ENCODE assay signal across 10 cellular contexts in genomic region chr22:30575011-30575671, GRCh38. TPM values are rescaled to one million over a fixed set of nuclear protein-coding genes. Genes with fewer than 3 reads are reported as not detected.
DNase-seq lines count a peak whose midpoint lies in the region; ATAC-seq and TF ChIP-seq lines count a peak whose summit lies in the region.
"Had no signal": no experiment of that assay in that cellular context is flagged by ENCODE, and none has a peak within 500 bp of the region (broad histone marks: within the 10 kb centered on the region; RNA-seq: fewer than 3 reads in every experiment).

No MANE protein-coding gene starts in this region.

- TF ChIP-seq POLR2A in vagina (IDR thresholded peaks at IDR 0.05): no peak

- H3K27ac Mint-ChIP-seq in activated CD8-positive, alpha-beta T cell treated with anti-CD3 and anti-CD28 coated beads for 36 hours: no peak overlapping the region
- H3K27ac Mint-ChIP-seq in activated CD8-positive, alpha-beta T cell treated with anti-CD3 and anti-CD28 coated beads, Interleukin-2, amount 10 ng/mL, durations not matched to agents 7 days and 5 days: no peak overlapping the region
- H3K27ac Mint-ChIP-seq in endodermal cell: no peak overlapping the region
- no peak overlapping the region for H3K27ac Mint-ChIP-seq in CD8-positive, alpha-beta memory T cell
- H3K27ac Mint-ChIP-seq: CD4-positive, alpha-beta memory T cell had no signal

- H3K36me3 ChIP-seq in endodermal cell (ENCODE audit: control insufficient read depth, insufficient read depth, low read length): peaks cover 37% of the 10 kb centered on the region
- peaks cover 7 to 44% of the 10 kb centered on the region in 2 donors for H3K36me3 ChIP-seq in vagina
- H3K36me3 ChIP-seq in CD8-positive, alpha-beta memory T cell (ENCODE audit: insufficient read depth, low read length): peaks cover 20% of the 10 kb centered on the region

- no peaks in the 10 kb centered on the region for H3K9me3 Mint-ChIP-seq in activated CD8-positive, alpha-beta T cell treated with anti-CD3 and anti-CD28 coated beads for 36 hours
- H3K9me3 Mint-ChIP-seq in activated CD8-positive, alpha-beta T cell treated with anti-CD3 and anti-CD28 coated beads, Interleukin-2, amount 10 ng/mL, durations not matched to agents 7 days and 5 days (ENCODE audit: insufficient read depth): no peaks in the 10 kb centered on the region
- H3K9me3 Mint-ChIP-seq in endodermal cell: no peaks in the 10 kb centered on the region
- no peaks in the 10 kb centered on the region for H3K9me3 Mint-ChIP-seq in CD8-positive, alpha-beta memory T cell
- H3K9me3 Mint-ChIP-seq: CD4-positive, alpha-beta memory T cell had no signal

- intact Hi-C loops in activated CD8-positive, alpha-beta T cell treated with anti-CD3 and anti-CD28 coated beads for 36 hours (cut with micrococcal nuclease): no loop called here
- intact Hi-C loops in vagina (cut with DNase I): no loop called here

- CTCF ChIA-PET in activated CD8-positive, alpha-beta T cell treated with anti-CD3 and anti-CD28 coated beads for 36 hours (lab: Charles Lee): no interaction called here
- CTCF ChIA-PET in activated CD8-positive, alpha-beta T cell treated with anti-CD3 and anti-CD28 coated beads, Interleukin-2, amount 10 ng/mL, durations not matched to agents 7 days and 5 days (lab: Charles Lee): no interaction called here
- CTCF ChIA-PET in CD8-positive, alpha-beta memory T cell (lab: Charles Lee): no interaction called here

- POLR2A ChIA-PET in activated CD8-positive, alpha-beta T cell treated with anti-CD3 and anti-CD28 coated beads for 36 hours (lab: Charles Lee): interaction anchor here (0.9 kb wide), 1 partner anchor 12 kb away, joined by 3 read pairs; no protein-coding TSS in a partner anchor
- POLR2A ChIA-PET in activated CD8-positive, alpha-beta T cell treated with anti-CD3 and anti-CD28 coated beads, Interleukin-2, amount 10 ng/mL, durations not matched to agents 7 days and 5 days (lab: Charles Lee): no interaction called here
- POLR2A ChIA-PET in CD8-positive, alpha-beta memory T cell (lab: Charles Lee): no interaction called here

- peaks cover 6% of the 10 kb centered on the region for H3K4me1 Mint-ChIP-seq in activated CD8-positive, alpha-beta T cell treated with anti-CD3 and anti-CD28 coated beads for 36 hours (ENCODE audit: low read depth)
- H3K4me1 Mint-ChIP-seq in activated CD8-positive, alpha-beta T cell treated with anti-CD3 and anti-CD28 coated beads, Interleukin-2, amount 10 ng/mL, durations not matched to agents 7 days and 5 days (ENCODE audit: low read depth): peaks cover 3% of the 10 kb centered on the region
- peaks cover 17% of the 10 kb centered on the region for H3K4me1 Mint-ChIP-seq in endodermal cell
- H3K4me1 Mint-ChIP-seq in CD8-positive, alpha-beta memory T cell: peaks cover 0 to 20% (median 3%) of the 10 kb centered on the region in 3 donors

- H3K9me3 ChIP-seq in endodermal cell (ENCODE audit: control insufficient read depth, low read length): no peaks in the 10 kb centered on the region
- no peaks in the 10 kb centered on the region for H3K9me3 ChIP-seq in vagina
- H3K9me3 ChIP-seq in CD8-positive, alpha-beta memory T cell (ENCODE audit: low read length): no peaks in the 10 kb centered on the region

- DNase-seq in activated CD8-positive, alpha-beta T cell treated with anti-CD3 and anti-CD28 coated beads for 36 hours: no peak
- no peak for DNase-seq in activated CD8-positive, alpha-beta T cell treated with anti-CD3 and anti-CD28 coated beads, Interleukin-2, amount 10 ng/mL, durations not matched to agents 7 days and 5 days
- peak; percentile 75 for DNase-seq in endodermal cell
- DNase-seq in midbrain (lab: John Stamatoyannopoulos, UW): peak; percentile 66
- DNase-seq in vagina (ENCODE audit: extremely low spot score in 2 of 2): no peak
- DNase-seq in activated naive CD4-positive, alpha-beta T cell treated with Interleukin-2 at 50 U/mL for 16 hours: no peak
- DNase-seq in CD8-positive, alpha-beta memory T cell: no peak
- DNase-seq: CD4-positive, alpha-beta memory T cell; stimulated activated CD4-positive, alpha-beta T cell treated with anti-CD3 and anti-CD28 coated beads, Interleukin-2, amount 100 ng/mL, for 24 hours had no signal

- H3K4me3 ChIP-seq in endodermal cell (ENCODE audit: low read length) (peak overlapping the region; percentile 66), vagina (peak overlapping the region; percentile 7 to 36)
- H3K4me3 ChIP-seq in CD8-positive, alpha-beta memory T cell (ENCODE audit: low read length): no peak overlapping the region

- ATAC-seq in activated CD8-positive, alpha-beta T cell treated with anti-CD3 and anti-CD28 coated beads for 36 hours: peak; percentile 40
- ATAC-seq in activated CD8-positive, alpha-beta T cell treated with anti-CD3 and anti-CD28 coated beads, Interleukin-2, amount 10 ng/mL, durations not matched to agents 7 days and 5 days: no peak
- ATAC-seq in HG02798 (IDR thresholded peaks at IDR 0.05; ENCODE audit: poor library complexity, unreplicated experiment): no peak

- H3K9ac ChIP-seq in endodermal cell (ENCODE audit: extremely low read depth, low read length, poor library complexity, severe bottlenecking): no peak overlapping the region

- H3K4me1 ChIP-seq in endodermal cell (ENCODE audit: control insufficient read depth, insufficient read depth, low read length): no peaks in the 10 kb centered on the region
- H3K4me1 ChIP-seq in vagina: peaks cover 16% of the 10 kb centered on the region
- no peaks in the 10 kb centered on the region for H3K4me1 ChIP-seq in CD8-positive, alpha-beta memory T cell (ENCODE audit: insufficient read depth, low read length)

- H3K27me3 ChIP-seq in endodermal cell (ENCODE audit: control insufficient read depth, insufficient read depth, low read length, poor library complexity, severe bottlenecking) (no peaks in the 10 kb centered on the region), vagina (no peaks in the 10 kb centered on the region)
- H3K27me3 ChIP-seq in CD8-positive, alpha-beta memory T cell (ENCODE audit: insufficient read depth, low read length, poor library complexity, severe bottlenecking): no peaks in the 10 kb centered on the region

- H3K27ac ChIP-seq in endodermal cell (ENCODE audit: low read depth, low read length) (no peak overlapping the region), vagina (no peak overlapping the region)
- H3K27ac ChIP-seq in CD8-positive, alpha-beta memory T cell (ENCODE audit: low read depth, low read length): no peak overlapping the region

- H3K27me3 Mint-ChIP-seq in activated CD8-positive, alpha-beta T cell treated with anti-CD3 and anti-CD28 coated beads for 36 hours: no peaks in the 10 kb centered on the region
- peaks cover 6% of the 10 kb centered on the region for H3K27me3 Mint-ChIP-seq in activated CD8-positive, alpha-beta T cell treated with anti-CD3 and anti-CD28 coated beads, Interleukin-2, amount 10 ng/mL, durations not matched to agents 7 days and 5 days (ENCODE audit: low read depth)
- peaks cover 2% of the 10 kb centered on the region for H3K27me3 Mint-ChIP-seq in endodermal cell (ENCODE audit: insufficient read depth)
- H3K27me3 Mint-ChIP-seq in CD8-positive, alpha-beta memory T cell: peaks cover 0 to 3% of the 10 kb centered on the region in 2 donors

- H3K36me3 Mint-ChIP-seq in activated CD8-positive, alpha-beta T cell treated with anti-CD3 and anti-CD28 coated beads for 36 hours (ENCODE audit: low read depth): peaks cover 36% of the 10 kb centered on the region
- peaks cover 37% of the 10 kb centered on the region for H3K36me3 Mint-ChIP-seq in activated CD8-positive, alpha-beta T cell treated with anti-CD3 and anti-CD28 coated beads, Interleukin-2, amount 10 ng/mL, durations not matched to agents 7 days and 5 days (ENCODE audit: low read depth)
- peaks cover 40% of the 10 kb centered on the region for H3K36me3 Mint-ChIP-seq in endodermal cell (ENCODE audit: low read depth)
- peaks cover 10 to 48% (median 21%) of the 10 kb centered on the region in 3 donors for H3K36me3 Mint-ChIP-seq in CD8-positive, alpha-beta memory T cell

- 82 to 84% methylated on average over 10 to 12 of the region's 12 CpGs for WGBS in endodermal cell (ENCODE audit: insufficient coverage in 1 of 2, insufficient read length in 1 of 2), 2 experiments

- no peak overlapping the region for H3K4me3 Mint-ChIP-seq in activated CD8-positive, alpha-beta T cell treated with anti-CD3 and anti-CD28 coated beads for 36 hours
- H3K4me3 Mint-ChIP-seq in activated CD8-positive, alpha-beta T cell treated with anti-CD3 and anti-CD28 coated beads, Interleukin-2, amount 10 ng/mL, durations not matched to agents 7 days and 5 days: no peak overlapping the region
- peak overlapping the region; percentile 62 for H3K4me3 Mint-ChIP-seq in endodermal cell
- H3K4me3 Mint-ChIP-seq in CD8-positive, alpha-beta memory T cell: no peak overlapping the region

- no peak for TF ChIP-seq CTCF in activated CD8-positive, alpha-beta T cell treated with anti-CD3 and anti-CD28 coated beads for 36 hours (IDR thresholded peaks at IDR 0.05)
- TF ChIP-seq CTCF in endodermal cell (conservative IDR thresholded peaks at IDR 0.05): peak; percentile 68
- TF ChIP-seq CTCF in vagina (IDR thresholded peaks at IDR 0.05): no peak

RNA-seq across cellular contexts. Expression of gene GAL3ST1, which starts 0.7 kb away (rescaled TPM):
- not detected for total RNA-seq in activated CD8-positive, alpha-beta T cell treated with anti-CD3 and anti-CD28 coated beads for 36 hours
- not detected for total RNA-seq in activated CD8-positive, alpha-beta T cell treated with anti-CD3 and anti-CD28 coated beads, Interleukin-2, amount 10 ng/mL, durations not matched to agents 7 days and 5 days
- total RNA-seq in endodermal cell (10 to 100 TPM; 26.4 to 28.3 TPM), vagina (not detected)
- polyA plus RNA-seq in endodermal cell (2013, experiment 1 of 2): 9.8 TPM
- polyA plus RNA-seq in endodermal cell (2013, experiment 2 of 2): 10.4 TPM
- total RNA-seq in CD8-positive, alpha-beta memory T cell: under 1 TPM; 0.13 to 0.31 TPM
- 0.13 TPM for polyA plus RNA-seq in CD8-positive, alpha-beta memory T cell

RNA-seq across cellular contexts. Expression of gene PES1, which starts 16.6 kb away (rescaled TPM):
- 100 to 1,000 TPM; 123 to 131 TPM for total RNA-seq in activated CD8-positive, alpha-beta T cell treated with anti-CD3 and anti-CD28 coated beads for 36 hours
- total RNA-seq in activated CD8-positive, alpha-beta T cell treated with anti-CD3 and anti-CD28 coated beads, Interleukin-2, amount 10 ng/mL, durations not matched to agents 7 days and 5 days: 10 to 100 TPM; 65.8 to 68.8 TPM
- total RNA-seq in endodermal cell (10 to 100 TPM; 78.7 to 90.2 TPM), vagina (75.6 TPM)
- 55.6 TPM for polyA plus RNA-seq in endodermal cell (2013, experiment 1 of 2)
- 52.0 TPM for polyA plus RNA-seq in endodermal cell (2013, experiment 2 of 2)
- 100 to 1,000 TPM; 186 to 187 TPM for total RNA-seq in CD8-positive, alpha-beta memory T cell
- 46.5 TPM for polyA plus RNA-seq in CD8-positive, alpha-beta memory T cell

RNA-seq across cellular contexts. Expression of gene SEC14L6, which starts 28.6 kb away (rescaled TPM):
- not detected for total RNA-seq in activated CD8-positive, alpha-beta T cell treated with anti-CD3 and anti-CD28 coated beads for 36 hours
- total RNA-seq in activated CD8-positive, alpha-beta T cell treated with anti-CD3 and anti-CD28 coated beads, Interleukin-2, amount 10 ng/mL, durations not matched to agents 7 days and 5 days: not detected
- 1 to 10 TPM; 1.6 to 2.1 TPM for total RNA-seq in endodermal cell
- polyA plus RNA-seq in endodermal cell (2013, experiment 1 of 2): 1.3 TPM
- polyA plus RNA-seq in endodermal cell (2013, experiment 2 of 2): 1.2 TPM
- total RNA-seq in vagina: not detected
- total RNA-seq in CD8-positive, alpha-beta memory T cell: not detected
- 0.18 TPM for polyA plus RNA-seq in CD8-positive, alpha-beta memory T cell
- total RNA-seq: CD4-positive, alpha-beta memory T cell had no signal
- polyA plus RNA-seq: CD4-positive, alpha-beta memory T cell had no signal

RNA-seq across cellular contexts. Expression of gene TCN2, which starts 31.8 kb away (rescaled TPM):
- under 1 TPM in 1 of 2 experiments, not detected in 1; 0.16 TPM for total RNA-seq in activated CD8-positive, alpha-beta T cell treated with anti-CD3 and anti-CD28 coated beads for 36 hours
- under 1 TPM; 0.24 to 0.34 TPM for total RNA-seq in activated CD8-positive, alpha-beta T cell treated with anti-CD3 and anti-CD28 coated beads, Interleukin-2, amount 10 ng/mL, durations not matched to agents 7 days and 5 days
- total RNA-seq in endodermal cell (10 to 100 TPM; 71.8 to 73.6 TPM), vagina (20.4 TPM)
- polyA plus RNA-seq in endodermal cell (2013, experiment 1 of 2): 42.4 TPM
- 38.7 TPM for polyA plus RNA-seq in endodermal cell (2013, experiment 2 of 2)
- under 1 TPM; 0.11 to 0.28 TPM for total RNA-seq in CD8-positive, alpha-beta memory T cell
- 0.63 TPM for polyA plus RNA-seq in CD8-positive, alpha-beta memory T cell

Comparison
In these comparisons a context has a peak if more than half of its experiments do, and no peak if none do; other contexts are left out.
1. DNase-seq: peak in endodermal cell (single experiment) and midbrain (single experiment); none in activated CD8-positive, alpha-beta T cell treated with anti-CD3 and anti-CD28 coated beads for 36 hours (single experiment), activated CD8-positive, alpha-beta T cell treated with anti-CD3 and anti-CD28 coated beads, Interleukin-2, amount 10 ng/mL, durations not matched to agents 7 days and 5 days (single experiment), vagina (0 of 2), activated naive CD4-positive, alpha-beta T cell treated with Interleukin-2 at 50 U/mL for 16 hours (single experiment) and CD8-positive, alpha-beta memory T cell (0 of 5).
2. RNA of gene GAL3ST1, which starts 0.7 kb away (total RNA-seq): 26.4 to 28.3 TPM in endodermal cell; 0.13 to 0.31 TPM in CD8-positive, alpha-beta memory T cell, not detected in vagina (single experiment), not detected in activated CD8-positive, alpha-beta T cell treated with anti-CD3 and anti-CD28 coated beads, Interleukin-2, amount 10 ng/mL, durations not matched to agents 7 days and 5 days and not detected in activated CD8-positive, alpha-beta T cell treated with anti-CD3 and anti-CD28 coated beads for 36 hours; every median in the first group is over 10 times any median in the second.